Comparison of ENCODE assay signal across 1 cellular context in genomic region chr6:37288247-37288646, GRCh38.
TF ChIP-seq lines count a peak whose summit lies in the region.

No MANE protein-coding gene starts in this region.

TF ChIP-seq in HEK293, 187 proteins besides CTCF, POLR2A, EP300 and RAD21 (continued from another document):
- TF ChIP-seq GLIS1 (tag by site-specific recombination; IDR thresholded peaks at IDR 0.05) = peak; percentile 35; the same call in 1 of the 2 replicates
